8 cellular contexts compared by ENCODE assay signal in the genomic region with DNA sequence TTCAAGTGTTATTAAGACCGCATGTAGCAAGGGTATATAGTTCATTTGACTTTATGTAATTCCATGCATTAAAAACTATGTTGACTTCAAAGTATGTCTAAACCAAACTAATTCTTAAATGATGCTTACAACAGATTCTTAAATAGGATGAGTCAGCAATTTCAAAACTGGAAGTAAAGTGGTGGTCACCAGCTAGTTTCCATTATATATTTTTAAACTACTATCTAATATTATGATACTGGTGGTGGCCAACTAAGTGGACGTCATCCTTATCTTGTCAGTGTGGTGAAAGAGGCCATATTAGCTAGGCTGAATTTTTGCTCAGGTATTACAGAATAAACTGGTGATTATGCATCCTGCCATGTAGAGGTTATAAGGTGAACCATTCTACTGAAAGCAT. TPM values are rescaled to one million over a fixed set of nuclear protein-coding genes. Genes with fewer than 3 reads are reported as not detected.
A peak's percentile ranks its signal among the peaks of the same experiment; 100 is the strongest.
DNase-seq lines count a peak whose midpoint lies in the region; ATAC-seq, FAIRE-seq and TF ChIP-seq lines count a peak whose summit lies in the region.

No MANE protein-coding gene starts in this region.

- ATAC-seq in GM18870 (IDR thresholded peaks at IDR 0.05; ENCODE audit: unreplicated experiment) (peak; percentile 28), HG02970 (IDR thresholded peaks at IDR 0.05; ENCODE audit: low FRiP score, unreplicated experiment) (no peak)

- intact Hi-C loops in spleen (cut with DNase I; ENCODE audit: low total_unique reads): no loop called here

- H3K36me3 ChIP-seq in KOPT-K1 (ENCODE audit: insufficient read depth, low read length) (no peaks in the 10 kb centered on the region), spleen (no peaks in the 10 kb centered on the region)

- H3K27ac ChIP-seq in KOPT-K1 (ENCODE audit: low read depth, low read length, poor library complexity, severe bottlenecking) (peak overlapping the region; percentile 76), spleen (peak overlapping the region; percentile 47 to 93 (median 90))

- DNase-seq in epithelial cell of proximal tubule (ENCODE audit: low read depth): no peak
- DNase-seq in spleen: no peak
- no peak for DNase-seq in HTR-8/SVneo (ENCODE audit: insufficient read length, low spot score)
- no peak for DNase-seq in glomerular visceral epithelial cell (ENCODE audit: extremely low spot score)
- no peak for DNase-seq in T1000 (lab: John Stamatoyannopoulos, UW)

- H3K27me3 ChIP-seq in spleen (replicated peaks in 1 of 7): peaks cover 0 to 14% (median 0%) of the 10 kb centered on the region in 7 donors

- H3K4me3 ChIP-seq in epithelial cell of proximal tubule (ENCODE audit: low read depth, low read length) (peak overlapping the region; percentile 85), spleen (peak overlapping the region; percentile 65 to 94 (median 84))

- FAIRE-seq in HTR-8/SVneo (lab: Jason Lieb, UNC): no peak

- TF ChIP-seq CTCF in epithelial cell of proximal tubule (conservative IDR thresholded peaks at IDR 0.05; ENCODE audit: low read depth, low read length) (no peak), spleen (IDR thresholded peaks at IDR 0.05 in 8 of 11, conservative IDR thresholded peaks at IDR 0.05 in 3 of 11) (no peak)

- 53 to 74% (median 64%) methylated on average over 2 of the region's 2 CpGs for WGBS in spleen, 5 donors

- peaks cover 18 to 66% (median 49%) of the 10 kb centered on the region in 6 donors for H3K4me1 ChIP-seq in spleen

- no peaks in the 10 kb centered on the region for H3K9me3 ChIP-seq in KOPT-K1 (ENCODE audit: insufficient read depth, low read length, poor library complexity, severe bottlenecking)
- no peaks in the 10 kb centered on the region for H3K9me3 ChIP-seq in spleen

- TF ChIP-seq POLR2A in spleen (IDR thresholded peaks at IDR 0.05): no peak

RNA-seq across cellular contexts. Expression of gene IL15, which starts 1.2 kb away (rescaled TPM):
- total RNA-seq in epithelial cell of proximal tubule (3.7 and 7.7 TPM in 2 replicates), spleen (10 to 100 TPM; 15.9 to 24.2 (median 20.5) TPM)
- polyA plus RNA-seq in spleen: 10 to 100 TPM; 17.6 to 37.0 (median 32.7) TPM
